8 cellular contexts compared by ENCODE assay signal in the genomic region with DNA sequence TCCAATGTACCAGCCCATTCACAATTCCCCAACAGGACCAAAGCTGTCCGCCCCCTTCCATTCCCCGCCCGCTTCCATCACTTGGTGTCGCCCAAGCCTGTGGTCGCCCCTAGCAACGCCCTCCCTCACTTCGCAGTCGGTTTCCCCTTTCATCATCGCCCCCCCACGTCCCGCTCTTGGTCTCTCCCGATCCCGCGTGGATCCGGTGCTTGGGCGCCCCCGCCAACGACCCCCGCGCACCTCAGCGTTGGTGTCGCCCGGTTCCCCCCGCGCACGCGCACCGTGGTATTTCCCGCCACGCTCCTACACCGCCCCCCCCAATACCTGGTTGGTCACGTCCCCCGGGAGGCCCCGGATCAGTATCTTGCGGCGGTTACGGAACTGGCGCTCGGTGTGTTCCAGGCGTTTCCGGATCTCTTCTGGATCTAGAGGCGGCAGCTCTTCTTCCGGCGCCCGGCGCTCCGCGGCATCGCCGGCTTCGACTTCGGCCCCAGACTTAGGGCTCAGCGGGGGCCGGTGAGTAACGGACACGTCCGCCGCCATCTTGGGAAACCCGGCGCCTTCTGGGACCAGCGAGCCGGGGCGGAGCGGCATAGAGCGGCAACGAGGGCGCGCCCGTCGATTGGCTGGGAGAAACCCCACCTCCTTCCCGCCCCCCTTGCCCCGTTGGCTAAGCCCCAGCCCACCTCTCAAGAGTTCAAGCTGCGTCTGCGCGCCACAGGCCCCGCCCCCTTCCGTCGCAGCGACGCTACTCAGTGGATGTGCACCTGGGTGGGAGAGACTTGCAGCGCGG. TPM values are rescaled to one million over a fixed set of nuclear protein-coding genes. Genes with fewer than 3 reads are reported as not detected.
DNase-seq lines count a peak whose midpoint lies in the region; ATAC-seq and TF ChIP-seq lines count a peak whose summit lies in the region.

A gene with protein sequence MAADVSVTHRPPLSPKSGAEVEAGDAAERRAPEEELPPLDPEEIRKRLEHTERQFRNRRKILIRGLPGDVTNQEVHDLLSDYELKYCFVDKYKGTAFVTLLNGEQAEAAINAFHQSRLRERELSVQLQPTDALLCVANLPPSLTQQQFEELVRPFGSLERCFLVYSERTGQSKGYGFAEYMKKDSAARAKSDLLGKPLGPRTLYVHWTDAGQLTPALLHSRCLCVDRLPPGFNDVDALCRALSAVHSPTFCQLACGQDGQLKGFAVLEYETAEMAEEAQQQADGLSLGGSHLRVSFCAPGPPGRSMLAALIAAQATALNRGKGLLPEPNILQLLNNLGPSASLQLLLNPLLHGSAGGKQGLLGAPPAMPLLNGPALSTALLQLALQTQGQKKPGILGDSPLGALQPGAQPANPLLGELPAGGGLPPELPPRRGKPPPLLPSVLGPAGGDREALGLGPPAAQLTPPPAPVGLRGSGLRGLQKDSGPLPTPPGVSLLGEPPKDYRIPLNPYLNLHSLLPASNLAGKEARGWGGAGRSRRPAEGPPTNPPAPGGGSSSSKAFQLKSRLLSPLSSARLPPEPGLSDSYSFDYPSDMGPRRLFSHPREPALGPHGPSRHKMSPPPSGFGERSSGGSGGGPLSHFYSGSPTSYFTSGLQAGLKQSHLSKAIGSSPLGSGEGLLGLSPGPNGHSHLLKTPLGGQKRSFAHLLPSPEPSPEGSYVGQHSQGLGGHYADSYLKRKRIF (minus strand): TSS at position 565 of the 793 bp plus-strand sequence. CDS start 22 bp downstream, at position 543.

- H3K4me3 ChIP-seq in WERI-Rb-1 (ENCODE audit: low read depth, low read length) = peak within 1 kb of the TSS; percentile 74
- peak within 1 kb of the TSS; percentile 70 to 89 (median 81) for H3K4me3 ChIP-seq in breast epithelium
- H3K4me3 ChIP-seq in iPS-20b (ENCODE audit: low read length) = peak within 1 kb of the TSS; percentile 98
- H3K4me3 ChIP-seq in skin epidermis = peak within 1 kb of the TSS; percentile 53 to 86 (median 79)

- intact Hi-C loops in breast epithelium (cut with DNase I; ENCODE audit: low total_unique reads) = no loop called here

- H3K27me3 ChIP-seq in WERI-Rb-1 (ENCODE audit: insufficient read depth, low read depth, severe bottlenecking) = no peaks in the 10 kb centered on the region
- H3K27me3 ChIP-seq in breast epithelium = no peaks in the 10 kb centered on the region
- peaks cover 8% of the 10 kb centered on the region for H3K27me3 ChIP-seq in iPS-20b (ENCODE audit: insufficient read depth, low read length)

- TF ChIP-seq CTCF in WERI-Rb-1 (IDR thresholded peaks at IDR 0.05; ENCODE audit: low read depth, low read length) (no peak), breast epithelium (IDR thresholded peaks at IDR 0.05) (peak in 2 of 3 donors; percentile 7 to 10)

- peak; percentile 85 for ATAC-seq in HG03175 (IDR thresholded peaks at IDR 0.05; ENCODE audit: unreplicated experiment)

- H3K4me1 ChIP-seq in breast epithelium (peaks cover 5 to 6% of the 10 kb centered on the region in 2 donors), iPS-20b (ENCODE audit: insufficient read depth, low read length) (no peaks in the 10 kb centered on the region)

- DNase-seq in AG08396 (ENCODE audit: low spot score) (peak; percentile 99), NCI-H2227 treated with DMSO at 0.1 percent for 48 hours (lab: John Stamatoyannopoulos, UW) (peak; percentile 88), WERI-Rb-1 (peak; percentile 98), breast epithelium (ENCODE audit: low spot score in 2 of 2) (peak; percentile 95 to 99)

- in situ Hi-C loops in GM18951 (cut with MboI; ENCODE audit: low sequenced_read_pairs, unreplicated experiment) = no loop called here

- peak within 1 kb of the TSS; percentile 95 for H3K9ac ChIP-seq in iPS-20b (ENCODE audit: low read depth, low read length)

- H3K9me3 ChIP-seq in WERI-Rb-1 (ENCODE audit: severe bottlenecking) (no peaks in the 10 kb centered on the region), breast epithelium (no peaks in the 10 kb centered on the region), iPS-20b (ENCODE audit: insufficient read depth, low read depth, low read length) (no peaks in the 10 kb centered on the region)

- H3K27ac ChIP-seq in WERI-Rb-1 (peak within 1 kb of the TSS; percentile 99), breast epithelium (peak within 1 kb of the TSS; percentile 79 to 84), iPS-20b (ENCODE audit: low read length) (peak within 1 kb of the TSS; percentile 51), skin epidermis (peak within 1 kb of the TSS; percentile 50 to 93 (median 82))

- H3K36me3 ChIP-seq in WERI-Rb-1 (peaks cover 52% of the 10 kb centered on the region), breast epithelium (peaks cover 2% of the 10 kb centered on the region), iPS-20b (ENCODE audit: insufficient read depth, low read depth, low read length) (peaks cover 33% of the 10 kb centered on the region)

- peak; percentile 96 for TF ChIP-seq POLR2A in GM18951 (IDR thresholded peaks at IDR 0.05; ENCODE audit: extremely low read depth, insufficient read depth, insufficient read length)
- TF ChIP-seq POLR2A in breast epithelium (IDR thresholded peaks at IDR 0.05) = peak; percentile 14

RNA-seq across cellular contexts. Expression of the gene that starts here (rescaled TPM):
- 10 to 100 TPM; 10.7 to 17.7 (median 12.3) TPM for total RNA-seq in breast epithelium

Comparison
In these comparisons a context has a peak if more than half of its experiments do, and no peak if none do; other contexts are left out.
1. Peak in every context shown above with its lines: DNase-seq, ATAC-seq, H3K4me3 ChIP-seq and H3K27ac ChIP-seq.